9 cellular contexts compared by ENCODE assay signal in genomic region chr9:36980148-36980974, GRCh38. TPM values are rescaled to one million over a fixed set of nuclear protein-coding genes. Genes with fewer than 3 reads are reported as not detected.
DNase-seq lines count a peak whose midpoint lies in the region; ATAC-seq and TF ChIP-seq lines count a peak whose summit lies in the region.
"Had no signal": no experiment of that assay in that cellular context is flagged by ENCODE, and none has a peak within 500 bp of the region (broad histone marks: within the 10 kb centered on the region; RNA-seq: fewer than 3 reads in every experiment).

No MANE protein-coding gene starts in this region.

- no peak overlapping the region for H4K91ac ChIP-seq in mesenchymal stem cell (ENCODE audit: low read length)

- DNase-seq in ELF-1 (ENCODE audit: low read depth, low spot score) (peak; percentile 73), NT2/D1 (ENCODE audit: low read depth, low spot score) (peak; percentile 68), iPS-NIHi11 (ENCODE audit: low spot score) (peak; percentile 86), left colon (no peak), mesenchymal stem cell (no peak)

- ATAC-seq in HG03520 (IDR thresholded peaks at IDR 0.05; ENCODE audit: unreplicated experiment) = no peak
- ATAC-seq in left colon = no peak
- ATAC-seq in GM21825 (IDR thresholded peaks at IDR 0.05; ENCODE audit: unreplicated experiment) = no peak

- peaks cover 32% of the 10 kb centered on the region for H3K27me3 ChIP-seq in NT2/D1 (ENCODE audit: insufficient read depth, insufficient read length)
- H3K27me3 ChIP-seq in mesenchymal stem cell (ENCODE audit: control insufficient read depth in 1 of 2, insufficient read depth in 1 of 2, low read length in 2 of 2) = peaks cover 81 to 93% of the 10 kb centered on the region in 2 experiments

- no peak overlapping the region for H3K4me2 ChIP-seq in mesenchymal stem cell (ENCODE audit: low read length, poor library complexity, severe bottlenecking)

- H3K9ac ChIP-seq in NT2/D1 (ENCODE audit: insufficient read length, low read depth) (no peak overlapping the region), mesenchymal stem cell (ENCODE audit: low read length) (no peak overlapping the region)

- no peak overlapping the region for H2BK120ac ChIP-seq in mesenchymal stem cell (ENCODE audit: low read depth, low read length)

- no peaks in the 10 kb centered on the region for H3K79me1 ChIP-seq in mesenchymal stem cell (replicated peaks; ENCODE audit: low read length, poor library complexity, severe bottlenecking)

- H2BK5ac ChIP-seq in mesenchymal stem cell (ENCODE audit: low read depth, low read length, poor library complexity, severe bottlenecking) = no peak overlapping the region

- H3K23ac ChIP-seq in mesenchymal stem cell (ENCODE audit: low read length in 2 of 2) = no peak overlapping the region

- H2AFZ ChIP-seq in mesenchymal stem cell (ENCODE audit: low read depth, low read length) = no peak overlapping the region

- H2BK15ac ChIP-seq in mesenchymal stem cell (ENCODE audit: low read depth, poor library complexity, severe bottlenecking) = no peak overlapping the region

- intact Hi-C loops in left colon (cut with DNase I, micrococcal nuclease) = loop anchor here in 1 of 2 donors (10.0 kb wide), 1 partner anchor 54 kb away; the partner anchor contains the start of gene PAX5

- no peak for TF ChIP-seq EP300 in Ishikawa (IDR thresholded peaks at IDR 0.05; ENCODE audit: borderline replicate concordance)

- peak; percentile 36; the same call in 1 of the 2 replicates for TF ChIP-seq RAD21 in Ishikawa (IDR thresholded peaks at IDR 0.05; ENCODE audit: low read depth)

- no peak overlapping the region for H3K27ac ChIP-seq in mesenchymal stem cell (ENCODE audit: low read length, poor library complexity, severe bottlenecking)
- H3K27ac ChIP-seq: epithelial cell of prostate had no signal

- H2AK5ac ChIP-seq in mesenchymal stem cell (ENCODE audit: low read length, severe bottlenecking) = no peak overlapping the region

- H3K4ac ChIP-seq in mesenchymal stem cell (ENCODE audit: low read depth in 1 of 2, low read length in 2 of 2) = no peak overlapping the region

- H3K14ac ChIP-seq in mesenchymal stem cell (ENCODE audit: low read length in 2 of 2) = no peak overlapping the region

- no peak overlapping the region for H2BK12ac ChIP-seq in mesenchymal stem cell (ENCODE audit: low read length in 2 of 2)

- WGBS in mesenchymal stem cell = 67% methylated on average over 4 of the region's 7 CpGs

- H3K36me3 ChIP-seq in NT2/D1 (ENCODE audit: insufficient read depth, insufficient read length, low read length) (no peaks in the 10 kb centered on the region), mesenchymal stem cell (ENCODE audit: control insufficient read depth in 1 of 2, insufficient read depth in 2 of 2, low read depth in 1 of 2, low read length in 2 of 2) (no peaks in the 10 kb centered on the region)

- no peak overlapping the region for H4K8ac ChIP-seq in mesenchymal stem cell (ENCODE audit: low read length)

- H3K4me3 ChIP-seq in NT2/D1 (ENCODE audit: insufficient read length, low read depth) (no peak overlapping the region), mesenchymal stem cell (ENCODE audit: insufficient read depth in 1 of 2, low read depth in 1 of 2, low read length in 2 of 2) (no peak overlapping the region)

- no peaks in the 10 kb centered on the region for H3K4me1 ChIP-seq in NT2/D1 (ENCODE audit: insufficient read depth, insufficient read length)
- H3K4me1 ChIP-seq in mesenchymal stem cell (ENCODE audit: control insufficient read depth, insufficient read depth, low read depth, low read length) = peaks cover 1% of the 10 kb centered on the region

- H3K18ac ChIP-seq in mesenchymal stem cell (ENCODE audit: low read depth in 1 of 2, low read length in 2 of 2) = no peak overlapping the region

- H3K9me3 ChIP-seq in NT2/D1 (ENCODE audit: insufficient read depth, low read length) = no peaks in the 10 kb centered on the region
- peaks cover 4% of the 10 kb centered on the region for H3K9me3 ChIP-seq in mesenchymal stem cell (ENCODE audit: control insufficient read depth, low read length)

TF ChIP-seq in Ishikawa, 13 proteins besides CTCF, POLR2A, EP300 and RAD21:
- TF ChIP-seq CREB1 (IDR thresholded peaks at IDR 0.05; ENCODE audit: low read depth) = no peak

RNA-seq across cellular contexts. Expression of gene PAX5, which starts 53.7 kb away (rescaled TPM):
- total RNA-seq in left colon = under 1 TPM; 0.46 to 0.59 TPM
- polyA plus RNA-seq in mesenchymal stem cell (2013, experiment 1 of 2) = not detected
- polyA plus RNA-seq in mesenchymal stem cell (2013, experiment 2 of 2) = not detected

Comparison
In these comparisons a context has a peak if more than half of its experiments do, and no peak if none do; other contexts are left out.
1. DNase-seq: peak in ELF-1 (single experiment), NT2/D1 (single experiment) and iPS-NIHi11 (single experiment); none in left colon (0 of 2) and mesenchymal stem cell (single experiment).